In genomic region chr7:81445462-81445861, GRCh38 we compare ENCODE assay signal across 24 cellular contexts.
"Had no signal": no experiment of that assay in that cellular context is flagged by ENCODE, and none has a peak within 500 bp of the region (broad histone marks: within the 10 kb centered on the region; RNA-seq: fewer than 3 reads in every experiment).

No MANE protein-coding gene starts in this region.

- H3K36me3 ChIP-seq: gastroesophageal sphincter, heart left ventricle, neural progenitor cell, prostate gland, right atrium auricular region, spleen, thoracic aorta, tibial nerve, upper lobe of left lung had no signal

- FAIRE-seq: colon, kidney, urothelium cell line had no signal

- H3K4me3 ChIP-seq: dorsolateral prefrontal cortex, gastroesophageal sphincter, heart left ventricle, hepatocyte, lung, neural progenitor cell, prostate gland, right atrium auricular region, spleen, thoracic aorta, tibial nerve, upper lobe of left lung had no signal

- ATAC-seq: foreskin keratinocyte; gastroesophageal sphincter; heart left ventricle; left lobe of liver; naive thymus-derived CD4-positive, alpha-beta T cell; sciatic nerve; stimulated activated memory B cell treated with anti-CD40 and anti-IgM and Interleukin-4, amounts not matched to agents 10 μg/mL and 1 μg/mL and 100 μg/mL, for 72 hours had no signal

- H3K27ac ChIP-seq: dorsolateral prefrontal cortex, foreskin keratinocyte, gastroesophageal sphincter, heart left ventricle, hepatocyte, neural progenitor cell, prostate gland, right atrium auricular region, spleen, thoracic aorta, tibial nerve, upper lobe of left lung had no signal

- H3K27me3 ChIP-seq: foreskin keratinocyte, gastroesophageal sphincter, heart left ventricle, hepatocyte, neural progenitor cell, right atrium auricular region, spleen, tibial nerve, upper lobe of left lung had no signal

- H3K4me1 ChIP-seq: foreskin keratinocyte, gastroesophageal sphincter, heart left ventricle, neural progenitor cell, prostate gland, right atrium auricular region, spleen, tibial nerve, upper lobe of left lung had no signal

- DNase-seq: dorsolateral prefrontal cortex; effector CD4-positive, alpha-beta T cell; foreskin keratinocyte; heart left ventricle; kidney; mesenchymal stem cell; midbrain; naive thymus-derived CD4-positive, alpha-beta T cell; spleen; stimulated activated CD4-positive, alpha-beta T cell treated with anti-CD3 and anti-CD28 coated beads, Interleukin-4, amount 100 ng/mL, for 4 hours; upper lobe of left lung had no signal

- H3K9me3 ChIP-seq: gastroesophageal sphincter, prostate gland, right atrium auricular region, spleen, thoracic aorta, tibial nerve, upper lobe of left lung had no signal
